In genomic region chr11:14519692-14520085, GRCh38 we compare ENCODE assay signal across 8 cellular contexts. TPM values are rescaled to one million over a fixed set of nuclear protein-coding genes. Genes with fewer than 3 reads are reported as not detected.
DNase-seq lines count a peak whose midpoint lies in the region; ATAC-seq and TF ChIP-seq lines count a peak whose summit lies in the region.

No MANE protein-coding gene starts in this region.

- H3K4me1 ChIP-seq in breast epithelium (peaks cover 0 to 6% of the 10 kb centered on the region in 2 donors), vagina (peaks cover 17% of the 10 kb centered on the region)

- peak overlapping the region; percentile 94 for H3K4me3 Mint-ChIP-seq in T-helper 1 cell treated with Interleukin-12 subunit alpha and Interleukin-12 subunit beta and Interleukin-4 antibody, amounts not matched to agents 30 μg/mL and 1 μg/mL, for 36 hours
- peak overlapping the region; percentile 91 for H3K4me3 Mint-ChIP-seq in HFFc6
- peak overlapping the region; percentile 95 for H3K4me3 Mint-ChIP-seq in memory B cell

- H3K4me1 Mint-ChIP-seq in T-helper 1 cell treated with Interleukin-12 subunit alpha and Interleukin-12 subunit beta and Interleukin-4 antibody, amounts not matched to agents 30 μg/mL and 1 μg/mL, for 36 hours (ENCODE audit: low read depth), result peaks cover 28% of the 10 kb centered on the region
- peaks cover 21% of the 10 kb centered on the region for H3K4me1 Mint-ChIP-seq in HFFc6 (ENCODE audit: low read depth)
- H3K4me1 Mint-ChIP-seq in memory B cell, result peaks cover 11% of the 10 kb centered on the region

- peak overlapping the region; percentile 83 to 90 for H3K27ac ChIP-seq in breast epithelium
- peak overlapping the region; percentile 78 for H3K27ac ChIP-seq in vagina

- intact Hi-C loops in breast epithelium (cut with DNase I; ENCODE audit: low total_unique reads), result no loop called here
- intact Hi-C loops in vagina (cut with DNase I), result loop anchor here (10.0 kb wide), 1 partner anchor 375 kb away; the partner anchor contains the start of gene CYP2R1

- ATAC-seq in memory B cell (ENCODE audit: low read depth), result peak; percentile 4

- H3K36me3 Mint-ChIP-seq in T-helper 1 cell treated with Interleukin-12 subunit alpha and Interleukin-12 subunit beta and Interleukin-4 antibody, amounts not matched to agents 30 μg/mL and 1 μg/mL, for 36 hours (ENCODE audit: low read depth), result peaks cover 29% of the 10 kb centered on the region
- peaks cover 30% of the 10 kb centered on the region; the same call in 1 of the 2 replicates for H3K36me3 Mint-ChIP-seq in HFFc6 (ENCODE audit: low read depth)
- peaks cover 1% of the 10 kb centered on the region for H3K36me3 Mint-ChIP-seq in memory B cell

- no peak for TF ChIP-seq POLR2A in breast epithelium (IDR thresholded peaks at IDR 0.05)
- TF ChIP-seq POLR2A in vagina (IDR thresholded peaks at IDR 0.05), result no peak

- H3K27ac Mint-ChIP-seq in T-helper 1 cell treated with Interleukin-12 subunit alpha and Interleukin-12 subunit beta and Interleukin-4 antibody, amounts not matched to agents 30 μg/mL and 1 μg/mL, for 36 hours, result peak overlapping the region; percentile 93
- H3K27ac Mint-ChIP-seq in HFFc6, result peak overlapping the region; percentile 98
- H3K27ac Mint-ChIP-seq in memory B cell, result peak overlapping the region; percentile 93

- H3K36me3 ChIP-seq in breast epithelium, result no peaks in the 10 kb centered on the region
- H3K36me3 ChIP-seq in vagina, result peaks cover 0 to 28% of the 10 kb centered on the region in 2 donors

- H3K9me3 ChIP-seq in breast epithelium, result no peaks in the 10 kb centered on the region
- no peaks in the 10 kb centered on the region for H3K9me3 ChIP-seq in vagina

- TF ChIP-seq CTCF in HFFc6 (IDR thresholded peaks at IDR 0.05) (no peak), breast epithelium (IDR thresholded peaks at IDR 0.05) (no peak), vagina (IDR thresholded peaks at IDR 0.05) (no peak)

- H3K27me3 Mint-ChIP-seq in T-helper 1 cell treated with Interleukin-12 subunit alpha and Interleukin-12 subunit beta and Interleukin-4 antibody, amounts not matched to agents 30 μg/mL and 1 μg/mL, for 36 hours (ENCODE audit: low read depth), result no peaks in the 10 kb centered on the region
- H3K27me3 Mint-ChIP-seq in HFFc6 (ENCODE audit: insufficient read depth) (no peaks in the 10 kb centered on the region), memory B cell (no peaks in the 10 kb centered on the region)

- H3K4me3 ChIP-seq in breast epithelium (peak overlapping the region; percentile 73 to 86 (median 74)), vagina (peak overlapping the region; percentile 65 to 80)

- no peak for DNase-seq in T-helper 1 cell
- peak; percentile 15 for DNase-seq in HFFc6
- peak; percentile 40 to 53 for DNase-seq in NOMO-1 (lab: John Stamatoyannopoulos, UW; ENCODE audit: unreplicated experiment in 2 of 2)
- no peak for DNase-seq in breast epithelium (ENCODE audit: low spot score in 2 of 2)
- DNase-seq in memory B cell (ENCODE audit: low spot score in 2 of 2), result no peak
- no peak for DNase-seq in vagina (ENCODE audit: extremely low spot score in 2 of 2)
- DNase-seq in NCI-H345 treated with DMSO at 0.1 percent for 48 hours (lab: John Stamatoyannopoulos, UW; ENCODE audit: unreplicated experiment), result no peak

- no peaks in the 10 kb centered on the region for H3K9me3 Mint-ChIP-seq in T-helper 1 cell treated with Interleukin-12 subunit alpha and Interleukin-12 subunit beta and Interleukin-4 antibody, amounts not matched to agents 30 μg/mL and 1 μg/mL, for 36 hours
- H3K9me3 Mint-ChIP-seq in HFFc6, result no peaks in the 10 kb centered on the region
- no peaks in the 10 kb centered on the region for H3K9me3 Mint-ChIP-seq in memory B cell

- H3K27me3 ChIP-seq in breast epithelium (no peaks in the 10 kb centered on the region), vagina (no peaks in the 10 kb centered on the region)

RNA-seq across cellular contexts. Expression of gene PSMA1, which starts 0.5 kb away (rescaled TPM):
- 100 to 1,000 TPM; 158 to 193 (median 173) TPM for total RNA-seq in HFFc6 (2021; fragmentation: NEBNext Ultra II Directional; extraction: Animal tissue kit (Norgen Biotek cat#: 25700))
- 100 to 1,000 TPM; 107 to 120 (median 116) TPM for total RNA-seq in breast epithelium
- 72.4 TPM for total RNA-seq in vagina

RNA-seq across cellular contexts. Expression of gene COPB1, which starts 20.1 kb away (rescaled TPM):
- 100 to 1,000 TPM; 161 to 193 (median 187) TPM for total RNA-seq in HFFc6 (2021; fragmentation: NEBNext Ultra II Directional; extraction: Animal tissue kit (Norgen Biotek cat#: 25700))
- total RNA-seq in breast epithelium (100 to 1,000 TPM in 2 of 3 donors, 10 to 100 TPM in 1; 95.2 to 139 (median 115) TPM), vagina (59.9 TPM)

Comparison
In these comparisons a context has a peak if more than half of its experiments do, and no peak if none do; other contexts are left out.
1. DNase-seq: peak in HFFc6 (single experiment) and NOMO-1 (2 of 2); none in T-helper 1 cell (0 of 5), breast epithelium (0 of 2), memory B cell (0 of 2), vagina (0 of 2) and NCI-H345 treated with DMSO at 0.1 percent for 48 hours (single experiment).
2. Peak in every context shown above with its lines, with median percentiles within 50 percentile points of each other: H3K27ac Mint-ChIP-seq and H3K4me3 Mint-ChIP-seq.